Comparison of ENCODE assay signal across 33 cellular contexts in the genomic region with DNA sequence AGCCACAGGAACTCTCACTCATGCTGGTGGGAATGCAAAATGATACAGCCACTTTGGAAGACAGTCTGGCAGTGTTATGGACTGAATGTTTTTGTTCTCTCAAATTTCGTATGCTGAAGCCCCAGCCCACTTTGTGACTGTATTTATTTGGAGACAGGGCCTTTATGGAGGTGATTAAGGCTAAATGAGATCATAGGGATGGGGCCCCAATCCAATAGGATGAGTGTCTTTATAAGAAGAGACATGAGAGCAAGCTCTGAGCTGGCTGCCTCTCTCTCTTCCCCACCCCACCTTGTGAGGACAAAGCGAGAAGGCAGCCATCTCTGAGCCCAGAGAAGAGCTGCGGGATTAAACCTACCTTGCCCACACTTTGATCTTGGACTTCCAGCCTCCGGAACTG. TPM values are rescaled to one million over a fixed set of nuclear protein-coding genes. Genes with fewer than 3 reads are reported as not detected.
A peak's percentile ranks its signal among the peaks of the same experiment; 100 is the strongest.
DNase-seq lines count a peak whose midpoint lies in the region; ATAC-seq, FAIRE-seq and TF ChIP-seq lines count a peak whose summit lies in the region.
"Had no signal": no experiment of that assay in that cellular context is flagged by ENCODE, and none has a peak within 500 bp of the region (broad histone marks: within the 10 kb centered on the region; RNA-seq: fewer than 3 reads in every experiment).

No MANE protein-coding gene starts in this region.

- ATAC-seq in HepG2 (no peak), right lobe of liver (no peak)
- ATAC-seq: A549; CD8-positive, alpha-beta T cell had no signal

- no peak overlapping the region for H3K9ac ChIP-seq in HepG2 (ENCODE audit: insufficient read depth, low read depth, low read length)
- no peak overlapping the region for H3K9ac ChIP-seq in kidney (ENCODE audit: low read length in 2 of 2)
- H3K9ac ChIP-seq: BLaER1; BLaER1 treated with 17β-estradiol and CSF1 and Interleukin-3, amounts not matched to agents 10 nM and 100 nM had no signal

- TF ChIP-seq EP300 in HepG2 (IDR thresholded peaks at IDR 0.05; ENCODE audit: low read depth in 2 of 2, low read length in 2 of 2) (no peak), HepG2 (CRISPR knock-in tag; IDR thresholded peaks at IDR 0.05; ENCODE audit: borderline replicate concordance) (no peak)

- WGBS in HepG2 (ENCODE audit: low lambda C conversion rate) = 35% methylated on average over 4 of the region's 4 CpGs
- WGBS in right lobe of liver (ENCODE audit: insufficient coverage, low coverage, low lambda C conversion rate, missing lambda C conversion rate) = 71% methylated on average over 3 of the region's 4 CpGs
- 88% methylated on average over 4 of the region's 4 CpGs for WGBS in thyroid gland, 2 donors

- intact Hi-C loops in HepG2 (cut with micrococcal nuclease; ENCODE audit: unreplicated experiment) = no loop called here
- intact Hi-C loops in right lobe of liver (cut with DNase I) = no loop called here
- intact Hi-C loops in kidney (cut with DNase I) = no loop called here
- intact Hi-C loops in thyroid gland (cut with DNase I) = no loop called here

- H3K36me3 ChIP-seq in HepG2 (replicated peaks in 1 of 2; ENCODE audit: control insufficient read depth in 1 of 2, insufficient read depth in 2 of 2, low read length in 2 of 2) (no peaks in the 10 kb centered on the region), right lobe of liver (no peaks in the 10 kb centered on the region), HEK293 (ENCODE audit: control insufficient read depth in 2 of 2, insufficient read depth in 1 of 2, low read length in 2 of 2) (no peaks in the 10 kb centered on the region), kidney (ENCODE audit: control insufficient read depth in 1 of 2, insufficient read depth in 2 of 2, low read length in 2 of 2) (no peaks in the 10 kb centered on the region), thyroid gland (no peaks in the 10 kb centered on the region)
- H3K36me3 ChIP-seq: BE2C; BLaER1; BLaER1 treated with 17β-estradiol and CSF1 and Interleukin-3, amounts not matched to agents 10 nM and 100 nM had no signal

- H4K20me1 ChIP-seq in HepG2 (ENCODE audit: insufficient read depth, low read length) = no peaks in the 10 kb centered on the region
- H4K20me1 ChIP-seq: BLaER1; BLaER1 treated with 17β-estradiol and CSF1 and Interleukin-3, amounts not matched to agents 10 nM and 100 nM had no signal

- no peak overlapping the region for H2AFZ ChIP-seq in HepG2 (ENCODE audit: low read length)

- peaks cover 0 to 4% of the 10 kb centered on the region in 2 experiments; a peak in 1 of 5 replicates for H3K27me3 ChIP-seq in HepG2 (ENCODE audit: control insufficient read depth in 1 of 2, insufficient read depth in 2 of 2, low read length in 2 of 2)
- H3K27me3 ChIP-seq in right lobe of liver = no peaks in the 10 kb centered on the region
- no peaks in the 10 kb centered on the region for H3K27me3 ChIP-seq in thyroid gland
- H3K27me3 ChIP-seq: BE2C; BLaER1; BLaER1 treated with 17β-estradiol and CSF1 and Interleukin-3, amounts not matched to agents 10 nM and 100 nM had no signal

- H3K27ac ChIP-seq in HepG2 (ENCODE audit: extremely low read length, insufficient read depth, low read length) (no peak overlapping the region), right lobe of liver (no peak overlapping the region), HEK293 (ENCODE audit: extremely low read depth, low read depth, low read length) (no peak overlapping the region), kidney (ENCODE audit: low read depth in 2 of 2, low read length in 2 of 2) (no peak overlapping the region), thyroid gland (no peak overlapping the region)
- H3K27ac ChIP-seq: 22Rv1; A549; BLaER1; BLaER1 treated with 17β-estradiol and CSF1 and Interleukin-3, amounts not matched to agents 10 nM and 100 nM; C4-2B had no signal

- H3K4me3 ChIP-seq in HepG2 (replicated peaks in 1 of 3; ENCODE audit: insufficient read depth in 1 of 3, low read depth in 2 of 3, low read length in 3 of 3) = no peak overlapping the region
- H3K4me3 ChIP-seq in right lobe of liver = no peak overlapping the region
- no peak overlapping the region for H3K4me3 ChIP-seq in HEK293 (ENCODE audit: low read depth, low read length)
- no peak overlapping the region for H3K4me3 ChIP-seq in kidney (ENCODE audit: low read length in 2 of 2)
- no peak overlapping the region for H3K4me3 ChIP-seq in thyroid gland (replicated peaks in 1 of 3)
- H3K4me3 ChIP-seq: A549; BLaER1; BLaER1 treated with 17β-estradiol and CSF1 and Interleukin-3, amounts not matched to agents 10 nM and 100 nM had no signal

- in situ Hi-C loops in HepG2 (cut with HindIII; ENCODE audit: extremely low pct_ligation_motif_present, low pct_unique_long_range_greater_than_20kb) = no loop called here

- no peak overlapping the region for H3K4me2 ChIP-seq in HepG2 (ENCODE audit: low read depth, low read length)
- H3K4me2 ChIP-seq: A549; BLaER1; BLaER1 treated with 17β-estradiol and CSF1 and Interleukin-3, amounts not matched to agents 10 nM and 100 nM had no signal

- TF ChIP-seq POLR2A in HepG2 (IDR thresholded peaks at IDR 0.05; ENCODE audit: insufficient read depth in 1 of 2, low read depth in 2 of 2, low read length in 2 of 2) = no peak
- TF ChIP-seq POLR2A in right lobe of liver (IDR thresholded peaks at IDR 0.05) = no peak
- TF ChIP-seq POLR2A in thyroid gland (IDR thresholded peaks at IDR 0.05) = no peak

- no peak for TF ChIP-seq CTCF in HepG2 (CRISPR knock-in tag; IDR thresholded peaks at IDR 0.05)
- TF ChIP-seq CTCF in right lobe of liver (IDR thresholded peaks at IDR 0.05) = no peak
- no peak for TF ChIP-seq CTCF in HEK293 (tag by site-specific recombination; IDR thresholded peaks at IDR 0.05)
- TF ChIP-seq CTCF in kidney (IDR thresholded peaks at IDR 0.05; ENCODE audit: borderline replicate concordance, extremely low read depth, insufficient read depth) = no peak
- no peak for TF ChIP-seq CTCF in thyroid gland (IDR thresholded peaks at IDR 0.05)

- no peak for DNase-seq in HepG2 (ENCODE audit: low spot score)
- DNase-seq in right lobe of liver = no peak
- DNase-seq in kidney = peak; percentile 10
- DNase-seq in middle frontal gyrus (ENCODE audit: extremely low spot score, low spot score) = no peak
- no peak for DNase-seq in thyroid gland
- DNase-seq: 8988T; ACHN; AML-193; BE2C; C1 segment of cervical spinal cord; Caco-2; Calu3; CD4-positive, alpha-beta memory T cell; CD4-positive, alpha-beta T cell; CD4-positive, CD25-positive, alpha-beta regulatory T cell; CD8-positive, alpha-beta memory T cell; CD8-positive, alpha-beta T cell; COR-L47; DMS 273 treated with DMSO at 0.1 percent for 48 hours; DMS153; DMS53; DMS79; DMS79 treated with DMSO at 0.1 percent for 48 hours; DND-41; EL had no signal

- CTCF ChIA-PET in HepG2 (lab: Yijun Ruan, JAX; ENCODE audit: low intra/inter-chr PET ratio, low total read pairs) (no interaction called here), HEK293 (lab: Yijun Ruan, JAX) (no interaction called here)

- BruUV-seq in HepG2 (replicated peaks; lab: Mats Ljungman, UMichigan) = no TSS peak

- no peak for TF ChIP-seq RAD21 in HepG2 (CRISPR knock-in tag; IDR thresholded peaks at IDR 0.05)

- FAIRE-seq in HepG2 (lab: Jason Lieb, UNC) (no peak), kidney (lab: Jason Lieb, UNC) (no peak)
- FAIRE-seq: A204.1, A549, D721Med had no signal

- POLR2A ChIA-PET in HepG2 (lab: Yijun Ruan, JAX) = no interaction called here
- POLR2A ChIA-PET in HEK293 (lab: Yijun Ruan, JAX) = no interaction called here

- H3K4me1 ChIP-seq in HepG2 (ENCODE audit: insufficient read depth, low read length) = peaks cover 37% of the 10 kb centered on the region
- H3K4me1 ChIP-seq in right lobe of liver = no peaks in the 10 kb centered on the region
- H3K4me1 ChIP-seq in HEK293 (ENCODE audit: control insufficient read depth, insufficient read depth, low read length) = no peaks in the 10 kb centered on the region
- peaks cover 0 to 5% of the 10 kb centered on the region in 2 donors for H3K4me1 ChIP-seq in kidney (ENCODE audit: control insufficient read depth in 1 of 2, insufficient read depth in 1 of 2, low read depth in 1 of 2, low read length in 2 of 2)
- H3K4me1 ChIP-seq in thyroid gland = no peaks in the 10 kb centered on the region

- H3K9me3 ChIP-seq in HepG2 (ENCODE audit: low read length) (no peaks in the 10 kb centered on the region), right lobe of liver (no peaks in the 10 kb centered on the region), HEK293 (ENCODE audit: control insufficient read depth, insufficient read depth, low read depth, low read length) (peaks cover 2% of the 10 kb centered on the region; the same call in 1 of the 2 replicates), kidney (ENCODE audit: control insufficient read depth in 1 of 2, low read length in 2 of 2) (peaks cover 0 to 12% of the 10 kb centered on the region in 2 donors), thyroid gland (no peaks in the 10 kb centered on the region)
- H3K9me3 ChIP-seq: BE2C had no signal

- no peaks in the 10 kb centered on the region for H3K79me2 ChIP-seq in HepG2 (ENCODE audit: insufficient read depth, low read length)

RNA-seq across cellular contexts. Expression of a gene that starts 21.9 kb away (rescaled TPM):
- total RNA-seq in HepG2 (2016; rRNA removed; fragmentation: Illumina TruSeq; extraction: Trizol) (5.1 and 5.2 TPM in 2 replicates), right lobe of liver (10 to 100 TPM in 2 of 6 experiments, 1 to 10 TPM in 4; 6.1 to 14.5 (median 8.4) TPM), kidney (50.5 TPM), thyroid gland (10 to 100 TPM; 19.1 to 52.3 (median 34.1) TPM)
- 2.6 and 3.4 TPM in 2 replicates for total RNA-seq in HepG2 (2016; cell fraction: cytosol; rRNA removed; fragmentation: Illumina TruSeq; extraction: Trizol; ENCODE audit: low read depth)
- 5.2 and 5.4 TPM in 2 replicates for total RNA-seq in HepG2 (2016; cell fraction: insoluble cytoplasmic fraction; rRNA removed; fragmentation: Illumina TruSeq; extraction: Trizol)
- 4.3 and 5.6 TPM in 2 replicates for total RNA-seq in HepG2 (2016; cell fraction: membrane; rRNA removed; fragmentation: Illumina TruSeq; extraction: Trizol)
- 7.2 and 9.2 TPM in 2 replicates for total RNA-seq in HepG2 (2016; cell fraction: nucleus; rRNA removed; fragmentation: Illumina TruSeq; extraction: Trizol)
- polyA plus RNA-seq in HepG2 (2011; rRNA removed) (3.4 and 3.9 TPM in 2 replicates), kidney (ENCODE audit: insufficient read depth, low read depth, low replicate concordance) (6.7 TPM)
- polyA plus RNA-seq in HepG2 (2011; cell fraction: cytosol; rRNA removed) = 1.9 and 2.7 TPM in 2 replicates
- 15.5 and 22.7 TPM in 2 replicates for polyA plus RNA-seq in HepG2 (2011; cell fraction: nucleus; rRNA removed)
- 6.0 and 9.1 TPM in 2 replicates for polyA plus RNA-seq in HepG2 (2012)
- polyA plus RNA-seq in HepG2 (2016; cell fraction: cytosol; fragmentation: Illumina TruSeq; extraction: Trizol; ENCODE audit: low read depth) = 3.8 and 4.7 TPM in 2 replicates
- polyA plus RNA-seq in HepG2 (2016; cell fraction: insoluble cytoplasmic fraction; fragmentation: Illumina TruSeq; extraction: Trizol; ENCODE audit: low read depth) = 8.3 and 10.1 TPM in 2 replicates
- polyA plus RNA-seq in HepG2 (2016; cell fraction: membrane; fragmentation: Illumina TruSeq; extraction: Trizol; ENCODE audit: low read depth) = 5.1 and 5.2 TPM in 2 replicates
- 24.6 and 26.3 TPM in 2 replicates for polyA plus RNA-seq in HepG2 (2016; cell fraction: nucleus; fragmentation: Illumina TruSeq; extraction: Trizol; ENCODE audit: insufficient read depth, low read depth)
- 7.4 and 12.2 TPM in 2 replicates for polyA minus RNA-seq in HepG2 (2011; rRNA and poly(A)+ RNA removed; ENCODE audit: low replicate concordance)
- 6.2 and 6.7 TPM in 2 replicates for polyA minus RNA-seq in HepG2 (2011; cell fraction: cytosol; rRNA and poly(A)+ RNA removed)
- 9.0 and 12.1 TPM in 2 replicates for polyA minus RNA-seq in HepG2 (2011; cell fraction: nucleus; rRNA and poly(A)+ RNA removed)
